In genomic region chr12:80031229-80031628, GRCh38 we compare ENCODE assay signal across 14 cellular contexts.
"Had no signal": no experiment of that assay in that cellular context is flagged by ENCODE, and none has a peak within 500 bp of the region (broad histone marks: within the 10 kb centered on the region; RNA-seq: fewer than 3 reads in every experiment).

No MANE protein-coding gene starts in this region.

- H3K4me3 Mint-ChIP-seq: activated naive CD4-positive, alpha-beta T cell treated with anti-CD3 and anti-CD28 coated beads, Interleukin-2, amount 10 ng/mL, durations not matched to agents 7 days and 5 days; natural killer cell; stimulated activated naive CD8-positive, alpha-beta T cell treated with anti-CD3 and anti-CD28 coated beads, Interleukin-15, Interleukin-2, amounts not matched to agents 100 ng/mL and 50 ng/mL, for 24 hours; T-cell had no signal

- H3K4me1 Mint-ChIP-seq: activated naive CD4-positive, alpha-beta T cell treated with anti-CD3 and anti-CD28 coated beads, Interleukin-2, amount 10 ng/mL, durations not matched to agents 7 days and 5 days; natural killer cell; T-cell had no signal

- H3K9me3 ChIP-seq: colonic mucosa, mucosa of descending colon had no signal

- H3K4me1 ChIP-seq: colonic mucosa had no signal

- DNase-seq: activated CD4-positive, alpha-beta T cell treated with anti-CD3 and anti-CD28 coated beads, Interleukin-2, amount 50 U/mL, for 4 hours; activated CD4-positive, CD25-positive, alpha-beta regulatory T cell treated with anti-CD3 and anti-CD28 coated beads, Interleukin-2, amount 50 U/mL, for 72 hours; activated naive CD4-positive, alpha-beta T cell treated with anti-CD3 and anti-CD28 coated beads, Interleukin-2, amount 10 ng/mL, durations not matched to agents 7 days and 5 days; colonic mucosa; hypothalamus; kidney; left ventricle myocardium inferior; mucosa of descending colon; natural killer cell; nucleus accumbens; right cardiac atrium; T-cell; T-helper 9 cell had no signal

- H3K36me3 ChIP-seq: colonic mucosa, left ventricle myocardium inferior had no signal

- H3K27ac Mint-ChIP-seq: activated naive CD4-positive, alpha-beta T cell treated with anti-CD3 and anti-CD28 coated beads, Interleukin-2, amount 10 ng/mL, durations not matched to agents 7 days and 5 days; natural killer cell; stimulated activated naive CD8-positive, alpha-beta T cell treated with anti-CD3 and anti-CD28 coated beads, Interleukin-15, Interleukin-2, amounts not matched to agents 100 ng/mL and 50 ng/mL, for 24 hours; T-cell had no signal

- H3K27ac ChIP-seq: colonic mucosa, left ventricle myocardium inferior had no signal

- H3K27me3 ChIP-seq: colonic mucosa had no signal

- ATAC-seq: mucosa of descending colon, natural killer cell, right cardiac atrium, T-cell had no signal

- FAIRE-seq: kidney had no signal

- H3K36me3 Mint-ChIP-seq: activated naive CD4-positive, alpha-beta T cell treated with anti-CD3 and anti-CD28 coated beads, Interleukin-2, amount 10 ng/mL, durations not matched to agents 7 days and 5 days; T-cell had no signal

- H3K9me3 Mint-ChIP-seq: activated naive CD4-positive, alpha-beta T cell treated with anti-CD3 and anti-CD28 coated beads, Interleukin-2, amount 10 ng/mL, durations not matched to agents 7 days and 5 days; natural killer cell; stimulated activated naive CD8-positive, alpha-beta T cell treated with anti-CD3 and anti-CD28 coated beads, Interleukin-15, Interleukin-2, amounts not matched to agents 100 ng/mL and 50 ng/mL, for 24 hours; T-cell had no signal

- H3K4me3 ChIP-seq: colonic mucosa, left ventricle myocardium inferior, mucosa of descending colon had no signal

- H3K27me3 Mint-ChIP-seq: activated naive CD4-positive, alpha-beta T cell treated with anti-CD3 and anti-CD28 coated beads, Interleukin-2, amount 10 ng/mL, durations not matched to agents 7 days and 5 days had no signal
